ENCODE assay signal across 1 cellular context in genomic region chr16:11612110-11612981, GRCh38.
A peak's percentile ranks its signal among the peaks of the same experiment; 100 is the strongest.
TF ChIP-seq lines count a peak whose summit lies in the region.

No MANE protein-coding gene starts in this region.

TF ChIP-seq in HepG2, 621 proteins besides CTCF, POLR2A, EP300 and RAD21 (continued from another document and continues in another):
- TF ChIP-seq FOXO4 (CRISPR knock-in tag; conservative IDR thresholded peaks at IDR 0.05) (0 out of 2 replicates have a peak, but pooled peaks have one; percentile 55), SP1 (IDR thresholded peaks at IDR 0.05) (no peak), SP1 (CRISPR knock-in tag; IDR thresholded peaks at IDR 0.05) (peak; percentile 73), EED (CRISPR knock-in tag; IDR thresholded peaks at IDR 0.05) (no peak), SALL2 (CRISPR knock-in tag; IDR thresholded peaks at IDR 0.05) (no peak), U2AF1 (optimal IDR thresholded peaks at IDR 0.05; ENCODE audit: low read depth, low read length) (no peak), MIER2 (CRISPR knock-in tag; IDR thresholded peaks at IDR 0.05) (peak; percentile 77; the same call in 1 of the 2 replicates), PHF20 (CRISPR knock-in tag; IDR thresholded peaks at IDR 0.05) (peak; percentile 4; the same call in 1 of the 2 replicates), SCMH1 (CRISPR knock-in tag; IDR thresholded peaks at IDR 0.05; ENCODE audit: borderline replicate concordance) (no peak), THAP11 (CRISPR knock-in tag; IDR thresholded peaks at IDR 0.05) (peak; percentile 84), FOXA1 (IDR thresholded peaks at IDR 0.05) (no peak), FOXA1 (CRISPR knock-in tag; IDR thresholded peaks at IDR 0.05) (peak; percentile 73), KAT7 (CRISPR knock-in tag; IDR thresholded peaks at IDR 0.05; ENCODE audit: borderline replicate concordance) (peak; percentile 80; the same call in 1 of the 2 replicates), ZNF577 (CRISPR knock-in tag; IDR thresholded peaks at IDR 0.05; ENCODE audit: borderline replicate concordance, low read depth) (peak; percentile 79; the same call in 1 of the 2 replicates), AGO2 (optimal IDR thresholded peaks at IDR 0.05; ENCODE audit: low read depth, low read length) (no peak), ZNF33B (CRISPR knock-in tag; IDR thresholded peaks at IDR 0.05) (peak; percentile 98), ZNF367 (CRISPR knock-in tag; IDR thresholded peaks at IDR 0.05; ENCODE audit: borderline replicate concordance) (peak; percentile 88; the same call in 1 of the 2 replicates), ZNF18 (CRISPR knock-in tag; IDR thresholded peaks at IDR 0.05; ENCODE audit: insufficient replicate concordance) (peak; percentile 96), CBX2 (IDR thresholded peaks at IDR 0.05; ENCODE audit: low read depth, low read length) (no peak), CBX2 (CRISPR knock-in tag; IDR thresholded peaks at IDR 0.05; ENCODE audit: low read depth) (no peak), ZNF276 (CRISPR knock-in tag; IDR thresholded peaks at IDR 0.05; ENCODE audit: low read depth) (peak; percentile 97), HOXA9 (CRISPR knock-in tag; IDR thresholded peaks at IDR 0.05; ENCODE audit: borderline replicate concordance) (no peak), ZBTB26 (CRISPR knock-in tag; IDR thresholded peaks at IDR 0.05; ENCODE audit: borderline replicate concordance) (peak; percentile 94), ADNP (CRISPR knock-in tag; IDR thresholded peaks at IDR 0.05) (no peak), ZNF839 (CRISPR knock-in tag; IDR thresholded peaks at IDR 0.05; ENCODE audit: borderline replicate concordance) (peak; percentile 83; the same call in 1 of the 2 replicates), ZNF878 (CRISPR knock-in tag; IDR thresholded peaks at IDR 0.05) (peak; percentile 89; the same call in 1 of the 2 replicates), ZNF224 (CRISPR knock-in tag; IDR thresholded peaks at IDR 0.05) (no peak; the same call in 1 of the 2 replicates), ZBTB40 (IDR thresholded peaks at IDR 0.05) (no peak), ZBTB40 (CRISPR knock-in tag; IDR thresholded peaks at IDR 0.05) (peak; percentile 75), PLRG1 (conservative IDR thresholded peaks at IDR 0.05) (no peak), ISX (CRISPR knock-in tag; conservative IDR thresholded peaks at IDR 0.05) (no peak; the same call in 1 of the 2 replicates), ATF4 (CRISPR knock-in tag; IDR thresholded peaks at IDR 0.05) (peak in 1 of 2 experiments; percentile 87; a peak in 2 of 4 replicates), ZNF484 (CRISPR knock-in tag; IDR thresholded peaks at IDR 0.05; ENCODE audit: borderline replicate concordance, low read depth) (no peak; the same call in 1 of the 2 replicates), ZFP82 (CRISPR knock-in tag; IDR thresholded peaks at IDR 0.05; ENCODE audit: borderline replicate concordance) (no peak; the same call in 1 of the 2 replicates), TOPORS (CRISPR knock-in tag; IDR thresholded peaks at IDR 0.05) (no peak), ZNF598 (CRISPR knock-in tag; IDR thresholded peaks at IDR 0.05; ENCODE audit: borderline replicate concordance) (0 out of 2 replicates have a peak, but pooled peaks have one; percentile 66), MLXIP (CRISPR knock-in tag; IDR thresholded peaks at IDR 0.05; ENCODE audit: borderline replicate concordance) (peak; percentile 99), CREB1 (IDR thresholded peaks at IDR 0.05) (no peak), CREB1 (CRISPR knock-in tag; IDR thresholded peaks at IDR 0.05) (no peak)
